1 cellular context compared by ENCODE assay signal in genomic region chr13:43023244-43023931, GRCh38.
A peak's percentile ranks its signal among the peaks of the same experiment; 100 is the strongest.
TF ChIP-seq lines count a peak whose summit lies in the region.

TSS of gene DNAJC15 (plus strand) at chr13:43023586. CDS start at chr13:43023627, 41 bp downstream.

TF ChIP-seq in GM12878, 131 proteins besides CTCF, POLR2A, EP300 and RAD21 (continued from another document and continues in another):
- TF ChIP-seq CEBPZ (IDR thresholded peaks at IDR 0.05; ENCODE audit: low read depth, low read length) (no peak), STAT3 (IDR thresholded peaks at IDR 0.05; ENCODE audit: low read depth, low read length) (0 out of 2 replicates have a peak, but pooled peaks have one; percentile 23), HDGF (IDR thresholded peaks at IDR 0.05) (no peak), MAX (IDR thresholded peaks at IDR 0.05; ENCODE audit: low read depth, low read length) (peak; percentile 88), NFIC (IDR thresholded peaks at IDR 0.05; ENCODE audit: low read depth, low read length) (no peak), ZNF24 (IDR thresholded peaks at IDR 0.05) (peak; percentile 55; the same call in 1 of the 2 replicates), SREBF2 (IDR thresholded peaks at IDR 0.05; ENCODE audit: low read length) (no peak), CHD2 (IDR thresholded peaks at IDR 0.05; ENCODE audit: borderline replicate concordance, low read depth, low read length) (0 out of 2 replicates have a peak, but pooled peaks have one; percentile 20), EGR1 (IDR thresholded peaks at IDR 0.05; ENCODE audit: borderline replicate concordance in 1 of 2, low read depth in 2 of 2, low read length in 2 of 2) (peak; percentile 48 to 98), IKZF1 (conservative IDR thresholded peaks at IDR 0.05) (peak; percentile 71), SIN3A (IDR thresholded peaks at IDR 0.05; ENCODE audit: low read depth, low read length) (no peak), FOXK2 (IDR thresholded peaks at IDR 0.05) (no peak), BMI1 (IDR thresholded peaks at IDR 0.05; ENCODE audit: borderline replicate concordance) (no peak), PAX5 (IDR thresholded peaks at IDR 0.05; ENCODE audit: borderline replicate concordance, low read depth, low read length) (no peak), NKRF (conservative IDR thresholded peaks at IDR 0.05) (0 out of 2 replicates have a peak, but pooled peaks have one; percentile 32), IRF3 (IDR thresholded peaks at IDR 0.05) (no peak), STAT1 (conservative IDR thresholded peaks at IDR 0.05) (no peak), CHD4 (IDR thresholded peaks at IDR 0.05) (no peak), ZNF687 (IDR thresholded peaks at IDR 0.05) (peak; percentile 96), EZH2 (IDR thresholded peaks at IDR 0.05; ENCODE audit: borderline replicate concordance, control insufficient read depth, low read depth, low read length) (no peak), SREBF1 (IDR thresholded peaks at IDR 0.05; ENCODE audit: low read length) (0 out of 2 replicates have a peak, but pooled peaks have one; percentile 18), KLF5 (IDR thresholded peaks at IDR 0.05; ENCODE audit: partially characterized antibody) (peak; percentile 13), ASH2L (IDR thresholded peaks at IDR 0.05; ENCODE audit: borderline replicate concordance, low read depth) (0 out of 2 replicates have a peak, but pooled peaks have one; percentile 16), LARP7 (IDR thresholded peaks at IDR 0.05) (peak; percentile 83), CREB1 (IDR thresholded peaks at IDR 0.05; ENCODE audit: low read depth) (peak; percentile 71; the same call in 1 of the 2 replicates), SMAD1 (IDR thresholded peaks at IDR 0.05; ENCODE audit: low read depth, partially characterized antibody) (no peak), ETV6 (conservative IDR thresholded peaks at IDR 0.05 in 1 of 2, IDR thresholded peaks at IDR 0.05 in 1 of 2; ENCODE audit: borderline replicate concordance in 1 of 2, low read depth in 1 of 2) (peak in 1 of 2 experiments; percentile 25; a peak in 1 of 4 replicates), SIX5 (IDR thresholded peaks at IDR 0.05; ENCODE audit: low read depth, low read length, severe bottlenecking) (no peak), TCF12 (IDR thresholded peaks at IDR 0.05; ENCODE audit: low read depth, low read length) (0 out of 2 replicates have a peak, but pooled peaks have one; percentile 21), BHLHE40 (IDR thresholded peaks at IDR 0.05; ENCODE audit: borderline replicate concordance in 1 of 2, low read depth in 2 of 2, low read length in 1 of 2) (peak; percentile 70 to 79; a peak in 3 of 4 replicates), RB1 (IDR thresholded peaks at IDR 0.05; ENCODE audit: borderline replicate concordance) (peak; percentile 67; the same call in 1 of the 2 replicates), ZNF622 (IDR thresholded peaks at IDR 0.05) (no peak), CHD1 (IDR thresholded peaks at IDR 0.05; ENCODE audit: low read depth, low read length) (peak; percentile 79; the same call in 1 of the 2 replicates), GABPA (IDR thresholded peaks at IDR 0.05; ENCODE audit: low read depth) (no peak), CREM (IDR thresholded peaks at IDR 0.05; ENCODE audit: low read depth) (peak; percentile 73), MLLT1 (IDR thresholded peaks at IDR 0.05) (peak; percentile 58), ZNF274 (IDR thresholded peaks at IDR 0.05; ENCODE audit: insufficient read depth, insufficient read length) (no peak), PML (IDR thresholded peaks at IDR 0.05; ENCODE audit: low read length) (0 out of 2 replicates have a peak, but pooled peaks have one; percentile 75), MTA2 (IDR thresholded peaks at IDR 0.05; ENCODE audit: low read depth) (0 out of 2 replicates have a peak, but pooled peaks have one; percentile 29), TAF1 (IDR thresholded peaks at IDR 0.05; ENCODE audit: borderline replicate concordance, low read depth, low read length) (peak; percentile 82; the same call in 1 of the 2 replicates), NFXL1 (IDR thresholded peaks at IDR 0.05; ENCODE audit: borderline replicate concordance) (no peak), ATF3 (IDR thresholded peaks at IDR 0.05; ENCODE audit: borderline replicate concordance, extremely low read depth, low read depth, low read length) (no peak), DPF2 (IDR thresholded peaks at IDR 0.05) (peak; percentile 63; the same call in 1 of the 2 replicates), TBL1XR1 (IDR thresholded peaks at IDR 0.05; ENCODE audit: low read depth, low read length) (0 out of 2 replicates have a peak, but pooled peaks have one; percentile 12), BCLAF1 (IDR thresholded peaks at IDR 0.05) (no peak), POLR2AphosphoS2 (IDR thresholded peaks at IDR 0.05; ENCODE audit: low read depth, low read length) (no peak), FOS (IDR thresholded peaks at IDR 0.05; ENCODE audit: borderline replicate concordance, extremely low read depth, insufficient read length) (no peak), RELB (IDR thresholded peaks at IDR 0.05; ENCODE audit: low read depth) (peak; percentile 84), ATF7 (IDR thresholded peaks at IDR 0.05; ENCODE audit: low read depth) (peak; percentile 63)
